Comparison of ENCODE assay signal across 17 cellular contexts in genomic region chr17:74196541-74197310, GRCh38.
"Had no signal": no experiment of that assay in that cellular context is flagged by ENCODE, and none has a peak within 500 bp of the region (broad histone marks: within the 10 kb centered on the region; RNA-seq: fewer than 3 reads in every experiment).

No MANE protein-coding gene starts in this region.

- H3K9me3 ChIP-seq: gastroesophageal sphincter, right atrium auricular region had no signal

- ATAC-seq: activated CD8-positive, alpha-beta T cell treated with anti-CD3 and anti-CD28 coated beads, Interleukin-2, amount 10 ng/mL, durations not matched to agents 7 days and 5 days; esophagus mucosa; gastroesophageal sphincter; natural killer cell had no signal

- H3K27ac ChIP-seq: coronary artery, gastroesophageal sphincter, right atrium auricular region had no signal

- H3K4me3 ChIP-seq: coronary artery, gastroesophageal sphincter, right atrium auricular region had no signal

- H3K27ac Mint-ChIP-seq: activated B cell treated with CpG ODN at 0.5 μM for 24 hours; activated CD4-positive, alpha-beta T cell treated with anti-CD3 and anti-CD28 coated beads, Interleukin-2, amount 10 ng/mL, durations not matched to agents 24 days and 14 days; activated CD8-positive, alpha-beta T cell treated with anti-CD3 and anti-CD28 coated beads, Interleukin-2, amount 10 ng/mL, durations not matched to agents 7 days and 5 days; activated naive CD4-positive, alpha-beta T cell treated with anti-CD3 and anti-CD28 coated beads for 36 hours; activated T-cell treated with anti-CD3 and anti-CD28 coated beads, Interleukin-2, amount 50 U/mL, for 24 hours; activated T-helper 2 cell treated with anti-CD3 and anti-CD28 coated beads, Interferon-gamma antibody, Interleukin-2, Interleukin-4, amounts not matched to agents 10 μg/mL and 5 μg/mL and 100 μg/mL, durations not matched to agents 14 hours and 24 hours and 36 hours; natural killer cell; progenitor cell of endocrine pancreas had no signal

- DNase-seq: activated B cell treated with CpG ODN at 0.5 μM for 24 hours; activated CD4-positive, alpha-beta T cell treated with anti-CD3 and anti-CD28 coated beads, Interleukin-2, amount 10 ng/mL, durations not matched to agents 24 days and 14 days; activated CD8-positive, alpha-beta T cell treated with anti-CD3 and anti-CD28 coated beads, Interleukin-2, amount 10 ng/mL, durations not matched to agents 7 days and 5 days; activated naive CD4-positive, alpha-beta T cell treated with anti-CD3 and anti-CD28 coated beads for 36 hours; activated T-cell treated with anti-CD3 and anti-CD28 coated beads, Interleukin-2, amount 50 U/mL, for 24 hours; aorta; natural killer cell; stimulated activated CD4-positive, alpha-beta T cell treated with anti-CD3 and anti-CD28 coated beads, Interleukin-12 subunit alpha, Interleukin-12 subunit beta, amount 100 ng/mL, for 4 hours; stimulated activated CD4-positive, alpha-beta T cell treated with anti-CD3 and anti-CD28 coated beads, Interleukin-1b, Interleukin-23, amount 100 ng/mL, for 48 hours; stimulated activated CD8-positive, alpha-beta memory T cell treated with anti-CD3 and anti-CD28 coated beads, Interleukin-4, amount 100 ng/mL, for 48 hours; stimulated activated naive CD4-positive, alpha-beta T cell had no signal

- H3K36me3 Mint-ChIP-seq: natural killer cell had no signal

- H3K4me3 Mint-ChIP-seq: activated B cell treated with CpG ODN at 0.5 μM for 24 hours; activated CD4-positive, alpha-beta T cell treated with anti-CD3 and anti-CD28 coated beads, Interleukin-2, amount 10 ng/mL, durations not matched to agents 24 days and 14 days; activated CD8-positive, alpha-beta T cell treated with anti-CD3 and anti-CD28 coated beads, Interleukin-2, amount 10 ng/mL, durations not matched to agents 7 days and 5 days; activated naive CD4-positive, alpha-beta T cell treated with anti-CD3 and anti-CD28 coated beads for 36 hours; activated T-cell treated with anti-CD3 and anti-CD28 coated beads, Interleukin-2, amount 50 U/mL, for 24 hours; natural killer cell had no signal

- H3K36me3 ChIP-seq: gastroesophageal sphincter, right atrium auricular region had no signal

- H3K27me3 ChIP-seq: right atrium auricular region had no signal

- H3K9me3 Mint-ChIP-seq: activated B cell treated with CpG ODN at 0.5 μM for 24 hours; activated CD4-positive, alpha-beta T cell treated with anti-CD3 and anti-CD28 coated beads, Interleukin-2, amount 10 ng/mL, durations not matched to agents 24 days and 14 days; activated naive CD4-positive, alpha-beta T cell treated with anti-CD3 and anti-CD28 coated beads for 36 hours; activated T-cell treated with anti-CD3 and anti-CD28 coated beads, Interleukin-2, amount 50 U/mL, for 24 hours; activated T-helper 2 cell treated with anti-CD3 and anti-CD28 coated beads, Interferon-gamma antibody, Interleukin-2, Interleukin-4, amounts not matched to agents 10 μg/mL and 5 μg/mL and 100 μg/mL, durations not matched to agents 14 hours and 24 hours and 36 hours; natural killer cell had no signal
